11 cellular contexts compared by ENCODE assay signal in genomic region chr4:61199869-61200194, GRCh38. TPM values are rescaled to one million over a fixed set of nuclear protein-coding genes. Genes with fewer than 3 reads are reported as not detected.
DNase-seq lines count a peak whose midpoint lies in the region; ATAC-seq, FAIRE-seq and TF ChIP-seq lines count a peak whose summit lies in the region.
"Had no signal": no experiment of that assay in that cellular context is flagged by ENCODE, and none has a peak within 500 bp of the region (broad histone marks: within the 10 kb centered on the region; RNA-seq: fewer than 3 reads in every experiment).

No MANE protein-coding gene starts in this region.

- no peak overlapping the region for H3K18ac ChIP-seq in neuronal stem cell (ENCODE audit: low read length)

- no peak for DNase-seq in A549 (ENCODE audit: low read depth in 1 of 2, low spot score in 1 of 2)
- DNase-seq in Kasumi-1 (lab: John Stamatoyannopoulos, UW): peak; percentile 35 to 57
- peak; percentile 15 for DNase-seq in neuronal stem cell (ENCODE audit: low spot score)
- no peak for DNase-seq in effector memory CD4-positive, alpha-beta T cell
- DNase-seq in NCI-H2196 treated with DMSO at 0.1 percent for 48 hours (lab: John Stamatoyannopoulos, UW; ENCODE audit: unreplicated experiment): no peak
- DNase-seq in activated CD4-positive, alpha-beta T cell treated with anti-CD3 and anti-CD28 coated beads, Interleukin-2, amount 50 U/mL, for 48 hours: no peak
- DNase-seq in NK-92 treated with Interleukin-12 subunit alpha and Interleukin-12 subunit beta, amount 100 ng/mL, for 24 hours (lab: John Stamatoyannopoulos, UW): no peak
- DNase-seq: activated B cell treated with CpG ODN at 0.5 μM for 24 hours; CD8-positive, alpha-beta T cell; stimulated activated CD4-positive, alpha-beta T cell treated with anti-CD3 and anti-CD28 coated beads, Interleukin-4, amount 100 ng/mL, for 1 hour had no signal

- 3% methylated on average over 10 of the region's 10 CpGs for WGBS in A549 (ENCODE audit: missing lambda C conversion rate)
- whole genome bisulfite sequencing in esophagus, 2 donors: 10 to 12% methylated on average over 7 to 10 of the region's 10 CpGs
- no CpG with 5 or more reads among the region's 10 CpGs for WGBS in neuronal stem cell (ENCODE audit: extremely low coverage in 2 of 2, insufficient read length in 2 of 2, insufficient replicate concordance in 1 of 2), 2 donors

- no peak overlapping the region for H4K8ac ChIP-seq in neuronal stem cell (ENCODE audit: low read depth, low read length)

- no peak overlapping the region for H2BK12ac ChIP-seq in neuronal stem cell (ENCODE audit: low read length)

- no peak for FAIRE-seq in A549 (lab: Jason Lieb, UNC)

- peaks cover 14% of the 10 kb centered on the region for H3K79me1 ChIP-seq in neuronal stem cell (ENCODE audit: low read depth, low read length)

- H3K36me3 ChIP-seq in esophagus (ENCODE audit: control insufficient read depth in 2 of 2, insufficient read depth in 2 of 2, low read length in 1 of 2) (no peaks in the 10 kb centered on the region), neuronal stem cell (replicated peaks in 1 of 2; ENCODE audit: control insufficient read depth in 2 of 2, insufficient read depth in 2 of 2, low read length in 2 of 2) (no peaks in the 10 kb centered on the region)
- no peaks in the 10 kb centered on the region for H3K36me3 ChIP-seq in effector memory CD4-positive, alpha-beta T cell (ENCODE audit: control insufficient read depth, insufficient read depth, low read length)

- H2AFZ ChIP-seq in neuronal stem cell (ENCODE audit: low read length): peak overlapping the region; percentile 93

- no peak overlapping the region for H3K14ac ChIP-seq in neuronal stem cell (ENCODE audit: low read length)

- TF ChIP-seq RAD21 in A549 (conservative IDR thresholded peaks at IDR 0.05 in 1 of 2, IDR thresholded peaks at IDR 0.05 in 1 of 2): no peak

- H3K4me2 ChIP-seq in A549 (peak overlapping the region; percentile 83), neuronal stem cell (ENCODE audit: insufficient read depth, low read length, poor library complexity, severe bottlenecking) (peak overlapping the region; percentile 85)

- POLR2A ChIA-PET in A549 (lab: Yijun Ruan, JAX): no interaction called here

- H2BK5ac ChIP-seq in neuronal stem cell (ENCODE audit: low read length): peak overlapping the region; percentile 100

- H3K27ac ChIP-seq in A549: no peak overlapping the region
- H3K27ac ChIP-seq in esophagus (ENCODE audit: low read depth in 2 of 2, low read length in 1 of 2): no peak overlapping the region
- no peak overlapping the region for H3K27ac ChIP-seq in neuronal stem cell (replicated peaks; ENCODE audit: low read length)
- no peak overlapping the region for H3K27ac ChIP-seq in effector memory CD4-positive, alpha-beta T cell (ENCODE audit: insufficient read depth, low read length, poor library complexity, severe bottlenecking)

- H3K9me3 ChIP-seq in A549 (no peaks in the 10 kb centered on the region), esophagus (ENCODE audit: control insufficient read depth in 2 of 2, insufficient read depth in 1 of 2, low read depth in 1 of 2, low read length in 1 of 2) (no peaks in the 10 kb centered on the region), neuronal stem cell (replicated peaks in 1 of 2; ENCODE audit: control insufficient read depth in 2 of 2, insufficient read depth in 1 of 2, low read depth in 1 of 2, low read length in 2 of 2) (no peaks in the 10 kb centered on the region)
- H3K9me3 ChIP-seq in effector memory CD4-positive, alpha-beta T cell (ENCODE audit: control insufficient read depth, low read length): no peaks in the 10 kb centered on the region

- TF ChIP-seq CTCF in A549 (IDR thresholded peaks at IDR 0.05): no peak

- no peak overlapping the region for H3K9ac ChIP-seq in neuronal stem cell (ENCODE audit: low read depth, low read length, poor library complexity)

- ATAC-seq in A549: peak in 1 of 2 experiments; percentile 45; a peak in 3 of 6 replicates
- ATAC-seq: CD8-positive, alpha-beta T cell had no signal

- H2BK15ac ChIP-seq in neuronal stem cell (ENCODE audit: low read length): no peak overlapping the region

- peaks cover 0 to 15% of the 10 kb centered on the region in 2 donors for H3K27me3 ChIP-seq in esophagus (ENCODE audit: control insufficient read depth in 1 of 2, insufficient read depth in 2 of 2, low read length in 2 of 2)
- H3K27me3 ChIP-seq in neuronal stem cell (ENCODE audit: control insufficient read depth in 3 of 3, insufficient read depth in 3 of 3, low read depth in 1 of 3, low read length in 3 of 3): no peaks in the 10 kb centered on the region
- peaks cover 10% of the 10 kb centered on the region for H3K27me3 ChIP-seq in effector memory CD4-positive, alpha-beta T cell (replicated peaks; ENCODE audit: control insufficient read depth, insufficient read depth, low read length, poor library complexity, severe bottlenecking)

- CTCF ChIA-PET in A549 (lab: Yijun Ruan, JAX): no interaction called here

- H2AK5ac ChIP-seq in neuronal stem cell (ENCODE audit: low read depth, low read length): no peak overlapping the region

- no peak overlapping the region for H3K4ac ChIP-seq in neuronal stem cell (ENCODE audit: low read length)

- H2BK120ac ChIP-seq in neuronal stem cell (ENCODE audit: low read depth, low read length): no peak overlapping the region

- no peaks in the 10 kb centered on the region for H3K4me1 ChIP-seq in A549
- peaks cover 0 to 4% of the 10 kb centered on the region in 2 donors for H3K4me1 ChIP-seq in esophagus (ENCODE audit: control insufficient read depth in 2 of 2, insufficient read depth in 2 of 2, low read length in 1 of 2)
- peaks cover 0 to 9% of the 10 kb centered on the region in 2 donors for H3K4me1 ChIP-seq in neuronal stem cell (ENCODE audit: control insufficient read depth in 2 of 2, insufficient read depth in 1 of 2, low read depth in 1 of 2, low read length in 2 of 2)
- H3K4me1 ChIP-seq in effector memory CD4-positive, alpha-beta T cell (ENCODE audit: control insufficient read depth, insufficient read depth, low read length, poor library complexity, severe bottlenecking): no peaks in the 10 kb centered on the region

- no peak for TF ChIP-seq POLR2A in A549 (IDR thresholded peaks at IDR 0.05; ENCODE audit: low read length)

- no peak overlapping the region for H4K91ac ChIP-seq in neuronal stem cell (ENCODE audit: low read depth, low read length, poor library complexity)

- TF ChIP-seq EP300 in A549 (IDR thresholded peaks at IDR 0.05): no peak

- no peak overlapping the region for H3K23ac ChIP-seq in neuronal stem cell (ENCODE audit: low read depth, low read length, poor library complexity)

- H3K4me3 ChIP-seq in A549: peak overlapping the region; percentile 44
- peak overlapping the region; percentile 47 to 52 for H3K4me3 ChIP-seq in esophagus (ENCODE audit: low read depth in 1 of 2, low read length in 2 of 2)
- H3K4me3 ChIP-seq in neuronal stem cell (ENCODE audit: low read length in 2 of 2): peak overlapping the region; percentile 95 to 99
- no peak overlapping the region for H3K4me3 ChIP-seq in effector memory CD4-positive, alpha-beta T cell (ENCODE audit: insufficient read depth, low read depth, low read length, poor library complexity, severe bottlenecking)

TF ChIP-seq in A549, 52 proteins besides CTCF, POLR2A, EP300 and RAD21:
- TF ChIP-seq MYC (IDR thresholded peaks at IDR 0.05; ENCODE audit: borderline replicate concordance, low read length) (no peak), BCL3 (IDR thresholded peaks at IDR 0.05) (no peak), GATA3 (IDR thresholded peaks at IDR 0.05; ENCODE audit: borderline replicate concordance) (no peak), HDAC2 (IDR thresholded peaks at IDR 0.05) (no peak), JUN (IDR thresholded peaks at IDR 0.05) (no peak), RARB (CRISPR knock-in tag; IDR thresholded peaks at IDR 0.05) (no peak), EHF (CRISPR knock-in tag; IDR thresholded peaks at IDR 0.05) (no peak), CEBPB (IDR thresholded peaks at IDR 0.05) (no peak), FOXS1 (CRISPR knock-in tag; IDR thresholded peaks at IDR 0.05) (no peak)

RNA-seq across cellular contexts. Expression of gene ADGRL3, which starts 0.3 kb away (rescaled TPM):
- polyA plus RNA-seq in A549 (2011; rRNA removed) (0.12 TPM in 2 replicates), A549 (2017; fragmentation: RNase III; extraction: RNeasy Plus Mini Kit Qiagen cat#74134 plus additional on column Dnase treatment) (0.01 to 0.05 TPM (median 0.05 TPM) in 3 replicates), esophagus (under 1 TPM; 0.12 to 0.20 TPM)
- under 0.01 and 0.01 TPM in 2 replicates for polyA plus RNA-seq in A549 (2012; cell fraction: cytosol; rRNA removed)
- not detected in 2 replicates for polyA plus RNA-seq in A549 (2012; cell fraction: nucleus; rRNA removed)
- 0.17 and 0.19 TPM in 2 replicates for polyA minus RNA-seq in A549 (2011; rRNA and poly(A)+ RNA removed)
- polyA plus RNA-seq in neuronal stem cell (2013, experiment 1 of 2): 25.1 TPM
- 26.0 TPM for polyA plus RNA-seq in neuronal stem cell (2013, experiment 2 of 2)

Comparison
In these comparisons a context has a peak if more than half of its experiments do, and no peak if none do; other contexts are left out.
1. DNase-seq: peak in Kasumi-1 (2 of 2) and neuronal stem cell (single experiment); none in A549 (0 of 2), effector memory CD4-positive, alpha-beta T cell (0 of 3), NCI-H2196 treated with DMSO at 0.1 percent for 48 hours (single experiment), activated CD4-positive, alpha-beta T cell treated with anti-CD3 and anti-CD28 coated beads, Interleukin-2, amount 50 U/mL, for 48 hours (0 of 2) and NK-92 treated with Interleukin-12 subunit alpha and Interleukin-12 subunit beta, amount 100 ng/mL, for 24 hours (single experiment).